21 cellular contexts compared by ENCODE assay signal in the genomic region with DNA sequence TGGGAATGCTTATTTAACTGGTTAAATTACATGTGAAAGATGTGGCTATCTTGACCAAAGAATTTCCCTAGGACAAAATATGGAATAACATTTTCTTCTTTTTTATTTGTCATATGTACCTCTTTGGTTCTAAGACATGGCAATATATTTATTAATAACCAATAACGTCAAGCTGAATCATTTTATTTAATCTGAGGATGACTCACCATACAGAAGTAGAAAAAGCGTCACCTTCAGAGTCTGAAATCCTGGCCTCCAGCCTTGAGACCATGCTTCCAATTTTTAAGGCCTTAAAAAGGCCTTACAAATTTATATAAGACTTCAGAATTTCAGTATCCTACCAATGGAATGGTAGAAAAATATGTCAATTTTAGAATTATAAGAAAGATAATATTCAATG.
"Had no signal": no experiment of that assay in that cellular context is flagged by ENCODE, and none has a peak within 500 bp of the region (broad histone marks: within the 10 kb centered on the region; RNA-seq: fewer than 3 reads in every experiment).

No MANE protein-coding gene starts in this region.

- H3K4me3 Mint-ChIP-seq: memory B cell; mesothelial cell of epicardium; natural killer cell treated with Interleukin-12 subunit alpha and Interleukin-12 subunit beta and Interleukin-15 and Interleukin-18, amount 100 ng/mL, for 72 hours; stimulated activated naive B cell treated with anti-CD40 and anti-IgM and Interleukin-4, amounts not matched to agents 10 μg/mL and 1 μg/mL and 100 μg/mL, for 72 hours; stimulated activated naive CD8-positive, alpha-beta T cell treated with anti-CD3 and anti-CD28 coated beads, Interleukin-15, amount 100 ng/mL, for 72 hours had no signal

- DNase-seq: effector memory CD4-positive, alpha-beta T cell; foreskin melanocyte; head of caudate nucleus; psoas muscle; retina; right lobe of liver; spleen; stimulated activated CD4-positive, alpha-beta T cell treated with anti-CD3 and anti-CD28 coated beads, Interleukin-15, amount 100 ng/mL, for 24 hours; stimulated activated CD4-positive, alpha-beta T cell treated with anti-CD3 and anti-CD28 coated beads, Interleukin-1b, Interleukin-23, amount 100 ng/mL, for 48 hours; stimulated activated CD4-positive, alpha-beta T cell treated with anti-CD3 and anti-CD28 coated beads, Interleukin-4, amount 100 ng/mL, for 4 hours; stimulated activated naive B cell treated with anti-CD40 and anti-IgM and Interleukin-4, amounts not matched to agents 10 μg/mL and 1 μg/mL and 100 μg/mL, for 72 hours; stimulated activated naive CD8-positive, alpha-beta T cell treated with anti-CD3 and anti-CD28 coated beads, Interleukin-15, amount 100 ng/mL, for 72 hours; testis; upper lobe of right lung had no signal

- H3K27ac Mint-ChIP-seq: memory B cell; natural killer cell treated with Interleukin-12 subunit alpha and Interleukin-12 subunit beta and Interleukin-15 and Interleukin-18, amount 100 ng/mL, for 72 hours; stimulated activated naive B cell treated with anti-CD40 and anti-IgM and Interleukin-4, amounts not matched to agents 10 μg/mL and 1 μg/mL and 100 μg/mL, for 72 hours; stimulated activated naive CD8-positive, alpha-beta T cell treated with anti-CD3 and anti-CD28 coated beads, Interleukin-15, amount 100 ng/mL, for 72 hours had no signal

- H3K36me3 Mint-ChIP-seq: memory B cell; mesothelial cell of epicardium; natural killer cell treated with Interleukin-12 subunit alpha and Interleukin-12 subunit beta and Interleukin-15 and Interleukin-18, amount 100 ng/mL, for 72 hours; stimulated activated naive B cell treated with anti-CD40 and anti-IgM and Interleukin-4, amounts not matched to agents 10 μg/mL and 1 μg/mL and 100 μg/mL, for 72 hours had no signal

- H3K36me3 ChIP-seq: right lobe of liver, spleen, tibial nerve, upper lobe of right lung, vagina had no signal

- H3K4me1 ChIP-seq: psoas muscle, right lobe of liver, spleen, testis, tibial nerve, upper lobe of right lung, vagina had no signal

- H3K27me3 ChIP-seq: hepatocyte, right lobe of liver, spleen, testis, tibial nerve, upper lobe of right lung, vagina had no signal

- ATAC-seq: left lobe of liver; natural killer cell treated with Interleukin-12 subunit alpha and Interleukin-12 subunit beta and Interleukin-15 and Interleukin-18, amount 100 ng/mL, for 72 hours; psoas muscle; right lobe of liver; stimulated activated naive B cell treated with anti-CD40 and anti-IgM and Interleukin-4, amounts not matched to agents 10 μg/mL and 1 μg/mL and 100 μg/mL, for 72 hours; stimulated activated naive CD8-positive, alpha-beta T cell treated with anti-CD3 and anti-CD28 coated beads, Interleukin-15, amount 100 ng/mL, for 72 hours; upper lobe of right lung had no signal

- H3K4me1 Mint-ChIP-seq: memory B cell; stimulated activated naive B cell treated with anti-CD40 and anti-IgM and Interleukin-4, amounts not matched to agents 10 μg/mL and 1 μg/mL and 100 μg/mL, for 72 hours; stimulated activated naive CD8-positive, alpha-beta T cell treated with anti-CD3 and anti-CD28 coated beads, Interleukin-15, amount 100 ng/mL, for 72 hours had no signal

- H3K9me3 Mint-ChIP-seq: mesothelial cell of epicardium had no signal

- H3K9me3 ChIP-seq: psoas muscle, right lobe of liver, testis, tibial nerve, upper lobe of right lung, vagina had no signal

- H3K27ac ChIP-seq: hepatocyte, psoas muscle, right lobe of liver, testis, tibial nerve, upper lobe of right lung, vagina had no signal

- H3K27me3 Mint-ChIP-seq: memory B cell; natural killer cell treated with Interleukin-12 subunit alpha and Interleukin-12 subunit beta and Interleukin-15 and Interleukin-18, amount 100 ng/mL, for 72 hours; stimulated activated naive B cell treated with anti-CD40 and anti-IgM and Interleukin-4, amounts not matched to agents 10 μg/mL and 1 μg/mL and 100 μg/mL, for 72 hours; stimulated activated naive CD8-positive, alpha-beta T cell treated with anti-CD3 and anti-CD28 coated beads, Interleukin-15, amount 100 ng/mL, for 72 hours had no signal

- H3K4me3 ChIP-seq: hepatocyte, psoas muscle, right lobe of liver, spleen, testis, tibial nerve, upper lobe of right lung, vagina had no signal
